Comparison of ENCODE assay signal across 20 cellular contexts in the genomic region with DNA sequence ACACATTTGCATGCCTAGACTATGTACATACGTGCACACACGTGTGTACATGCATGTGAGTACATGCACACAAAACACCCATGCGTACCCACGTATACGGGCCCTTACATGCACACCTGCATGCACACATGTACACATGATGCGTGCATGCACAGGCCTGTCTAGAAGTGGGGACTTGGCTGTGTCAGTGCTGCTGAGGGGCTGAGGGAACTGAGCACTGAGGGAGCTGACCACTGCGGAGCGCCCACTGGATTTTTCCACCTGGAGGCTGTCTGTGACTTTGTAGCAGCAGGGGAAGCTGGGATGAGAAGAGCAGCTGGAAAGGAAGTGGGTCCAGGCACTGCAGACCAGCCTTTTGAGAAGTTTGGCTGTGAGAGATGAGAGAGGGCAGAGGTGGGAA. TPM values are rescaled to one million over a fixed set of nuclear protein-coding genes. Genes with fewer than 3 reads are reported as not detected.
A peak's percentile ranks its signal among the peaks of the same experiment; 100 is the strongest.
DNase-seq lines count a peak whose midpoint lies in the region; ATAC-seq and TF ChIP-seq lines count a peak whose summit lies in the region.
"Had no signal": no experiment of that assay in that cellular context is flagged by ENCODE, and none has a peak within 500 bp of the region (broad histone marks: within the 10 kb centered on the region; RNA-seq: fewer than 3 reads in every experiment).

No MANE protein-coding gene starts in this region.

- H2BK5ac ChIP-seq in trophoblast cell (ENCODE audit: low read depth, low read length, poor library complexity): no peak overlapping the region

- POLR2A ChIA-PET in activated CD4-positive, alpha-beta T cell treated with anti-CD3 and anti-CD28 coated beads, Interleukin-2, amount 10 ng/mL, durations not matched to agents 7 days and 5 days (lab: Charles Lee): no interaction called here

- H3K9me3 ChIP-seq in left ventricle myocardium inferior (replicated peaks): no peaks in the 10 kb centered on the region
- H3K9me3 ChIP-seq in lower lobe of right lung: no peaks in the 10 kb centered on the region
- peaks cover 4% of the 10 kb centered on the region for H3K9me3 ChIP-seq in trophoblast cell (ENCODE audit: insufficient read depth, low read depth, low read length)

- intact Hi-C loops in Right ventricle myocardium superior (cut with DNase I): no loop called here
- intact Hi-C loops in left ventricle myocardium inferior (cut with micrococcal nuclease): no loop called here
- intact Hi-C loops in lower lobe of right lung (cut with DNase I): no loop called here

- no peak overlapping the region for H2AK5ac ChIP-seq in trophoblast cell (ENCODE audit: low read length)

- H3K36me3 Mint-ChIP-seq in central memory CD8-positive, alpha-beta T cell (ENCODE audit: insufficient read depth): peaks cover 2% of the 10 kb centered on the region
- H3K36me3 Mint-ChIP-seq in activated CD4-positive, alpha-beta T cell treated with anti-CD3 and anti-CD28 coated beads, Interleukin-2, amount 10 ng/mL, durations not matched to agents 7 days and 5 days (ENCODE audit: low read depth): no peaks in the 10 kb centered on the region

- no peaks in the 10 kb centered on the region for H3K79me2 ChIP-seq in trophoblast cell (ENCODE audit: control insufficient read depth, insufficient read depth, low read length, poor library complexity)

- no peak overlapping the region for H3K4me3 Mint-ChIP-seq in central memory CD8-positive, alpha-beta T cell
- no peak overlapping the region for H3K4me3 Mint-ChIP-seq in activated CD4-positive, alpha-beta T cell treated with anti-CD3 and anti-CD28 coated beads, Interleukin-2, amount 10 ng/mL, durations not matched to agents 7 days and 5 days

- no peaks in the 10 kb centered on the region for H3K79me1 ChIP-seq in trophoblast cell (ENCODE audit: low read length)

- H2BK12ac ChIP-seq in trophoblast cell (ENCODE audit: low read length): no peak overlapping the region

- H3K14ac ChIP-seq in trophoblast cell (ENCODE audit: low read length): no peak overlapping the region

- no peak overlapping the region for H3K4me2 ChIP-seq in trophoblast cell (ENCODE audit: low read length)
- H3K4me2 ChIP-seq: PC-9 had no signal

- H3K27ac ChIP-seq in left ventricle myocardium inferior (replicated peaks) (no peak overlapping the region), lower lobe of right lung (no peak overlapping the region), trophoblast cell (ENCODE audit: low read depth, low read length) (no peak overlapping the region)
- H3K27ac ChIP-seq: PC-9, RWPE1 had no signal

- peak; percentile 13 for DNase-seq in Right ventricle myocardium superior
- no peak for DNase-seq in left ventricle myocardium inferior
- DNase-seq in central memory CD8-positive, alpha-beta T cell (ENCODE audit: low spot score in 2 of 2): no peak
- DNase-seq in lower lobe of right lung: peak; percentile 12
- DNase-seq in trophoblast cell: no peak
- no peak for DNase-seq in activated CD4-positive, alpha-beta T cell treated with anti-CD3 and anti-CD28 coated beads, Interleukin-2, amount 10 ng/mL, durations not matched to agents 7 days and 5 days
- no peak for DNase-seq in kidney glomerular epithelial cell (lab: John Stamatoyannopoulos, UW)
- DNase-seq: DMS53, GDM1, MV-4-11, NCI-H1105 treated with DMSO at 0.1 percent for 48 hours, NCI-H2029 treated with DMSO at 0.1 percent for 48 hours, NCI-H226, NCI-H510A treated with DMSO at 0.1 percent for 48 hours, NCI-H748 treated with DMSO at 0.1 percent for 48 hours, PC-9 had no signal

- H3K4me1 Mint-ChIP-seq in central memory CD8-positive, alpha-beta T cell: peaks cover 21% of the 10 kb centered on the region
- no peaks in the 10 kb centered on the region for H3K4me1 Mint-ChIP-seq in activated CD4-positive, alpha-beta T cell treated with anti-CD3 and anti-CD28 coated beads, Interleukin-2, amount 10 ng/mL, durations not matched to agents 7 days and 5 days

- ATAC-seq in Right ventricle myocardium superior (ENCODE audit: poor library complexity) (no peak), lower lobe of right lung (no peak), HG03139 (IDR thresholded peaks at IDR 0.05; ENCODE audit: unreplicated experiment) (no peak)
- ATAC-seq in central memory CD8-positive, alpha-beta T cell (replicated peaks; ENCODE audit: extremely low read depth, poor library complexity, severe bottlenecking): no peak

- CTCF ChIA-PET in activated CD4-positive, alpha-beta T cell treated with anti-CD3 and anti-CD28 coated beads, Interleukin-2, amount 10 ng/mL, durations not matched to agents 7 days and 5 days (lab: Charles Lee): interaction anchor here (0.9 kb wide), 1 partner anchor 131 kb away, joined by 4 read pairs; no protein-coding TSS in a partner anchor

- H3K27ac Mint-ChIP-seq in central memory CD8-positive, alpha-beta T cell (ENCODE audit: low read depth): peak overlapping the region; percentile 81
- H3K27ac Mint-ChIP-seq in activated CD4-positive, alpha-beta T cell treated with anti-CD3 and anti-CD28 coated beads, Interleukin-2, amount 10 ng/mL, durations not matched to agents 7 days and 5 days: no peak overlapping the region

- H3K4ac ChIP-seq in trophoblast cell (ENCODE audit: low read depth, low read length): no peak overlapping the region

- no peak overlapping the region for H2AFZ ChIP-seq in trophoblast cell (ENCODE audit: insufficient read depth, low read length, poor library complexity)
- H2AFZ ChIP-seq: PC-9 had no signal

- no peaks in the 10 kb centered on the region for H3K27me3 ChIP-seq in left ventricle myocardium inferior (ENCODE audit: low read depth)
- no peaks in the 10 kb centered on the region for H3K27me3 ChIP-seq in lower lobe of right lung (ENCODE audit: low read depth)
- H3K27me3 ChIP-seq in trophoblast cell (ENCODE audit: insufficient read depth, low read length): no peaks in the 10 kb centered on the region

- no peak overlapping the region for H3K23ac ChIP-seq in trophoblast cell (ENCODE audit: low read length)

- H3K9me3 Mint-ChIP-seq in central memory CD8-positive, alpha-beta T cell: no peaks in the 10 kb centered on the region
- no peaks in the 10 kb centered on the region for H3K9me3 Mint-ChIP-seq in activated CD4-positive, alpha-beta T cell treated with anti-CD3 and anti-CD28 coated beads, Interleukin-2, amount 10 ng/mL, durations not matched to agents 7 days and 5 days

- H4K12ac ChIP-seq in trophoblast cell (ENCODE audit: low read depth, low read length): no peak overlapping the region

- no CpG with 5 or more reads among the region's 8 CpGs for WGBS in trophoblast cell (ENCODE audit: extremely low coverage, insufficient coverage, insufficient read length)

- no peak overlapping the region for H2BK120ac ChIP-seq in trophoblast cell (ENCODE audit: insufficient read depth, low read length, poor library complexity)

- H3K18ac ChIP-seq in trophoblast cell (ENCODE audit: low read length): no peak overlapping the region

- no peaks in the 10 kb centered on the region for H3K36me3 ChIP-seq in left ventricle myocardium inferior
- H3K36me3 ChIP-seq in lower lobe of right lung: no peaks in the 10 kb centered on the region
- H3K36me3 ChIP-seq in trophoblast cell (ENCODE audit: control insufficient read depth in 1 of 2, insufficient read depth in 2 of 2, low read length in 2 of 2): no peaks in the 10 kb centered on the region

- no peaks in the 10 kb centered on the region for H3K27me3 Mint-ChIP-seq in central memory CD8-positive, alpha-beta T cell
- H3K27me3 Mint-ChIP-seq in activated CD4-positive, alpha-beta T cell treated with anti-CD3 and anti-CD28 coated beads, Interleukin-2, amount 10 ng/mL, durations not matched to agents 7 days and 5 days: no peaks in the 10 kb centered on the region

- TF ChIP-seq CTCF in left ventricle myocardium inferior (IDR thresholded peaks at IDR 0.05; ENCODE audit: borderline replicate concordance) (no peak), lower lobe of right lung (IDR thresholded peaks at IDR 0.05) (no peak)

- H3K4me3 ChIP-seq in left ventricle myocardium inferior (no peak overlapping the region), lower lobe of right lung (no peak overlapping the region), trophoblast cell (ENCODE audit: low read depth, low read length) (peak overlapping the region; percentile 29)
- H3K4me3 ChIP-seq: PC-9 had no signal

- no peak overlapping the region for H3K9ac ChIP-seq in trophoblast cell (ENCODE audit: low read length)

- H4K8ac ChIP-seq in trophoblast cell (ENCODE audit: low read depth, low read length): no peak overlapping the region

- no peak overlapping the region for H4K91ac ChIP-seq in trophoblast cell (ENCODE audit: low read depth, low read length)

- H3K4me1 ChIP-seq in left ventricle myocardium inferior (peaks cover 15% of the 10 kb centered on the region), lower lobe of right lung (no peaks in the 10 kb centered on the region), trophoblast cell (ENCODE audit: control insufficient read depth in 1 of 2, insufficient read depth in 2 of 2, low read length in 2 of 2) (peaks cover 0 to 3% of the 10 kb centered on the region in 2 experiments)

RNA-seq across cellular contexts. Expression of gene PODN, which starts 20.8 kb away (rescaled TPM):
- total RNA-seq in Right ventricle myocardium superior (30.1 TPM), left ventricle myocardium inferior (22.9 TPM), lower lobe of right lung (64.0 TPM)
- 0.14 and 0.17 TPM in 2 replicates for polyA plus RNA-seq in trophoblast cell (2013)
- total RNA-seq in activated CD4-positive, alpha-beta T cell treated with anti-CD3 and anti-CD28 coated beads, Interleukin-2, amount 10 ng/mL, durations not matched to agents 7 days and 5 days: not detected
- total RNA-seq: HT1080, M059J, PC-9 had no signal

RNA-seq across cellular contexts. Expression of gene SLC1A7, which starts 59.6 kb away (rescaled TPM):
- 0.08 TPM for total RNA-seq in Right ventricle myocardium superior
- total RNA-seq in left ventricle myocardium inferior: 0.44 TPM
- total RNA-seq in lower lobe of right lung: 0.68 TPM
- polyA plus RNA-seq in trophoblast cell (2013): 0.03 and 0.04 TPM in 2 replicates
- total RNA-seq in activated CD4-positive, alpha-beta T cell treated with anti-CD3 and anti-CD28 coated beads, Interleukin-2, amount 10 ng/mL, durations not matched to agents 7 days and 5 days: not detected
- total RNA-seq: HT1080, PC-9 had no signal

Comparison
In these comparisons a context has a peak if more than half of its experiments do, and no peak if none do; other contexts are left out.
1. DNase-seq: peak in Right ventricle myocardium superior (single experiment) and lower lobe of right lung (single experiment); none in left ventricle myocardium inferior (single experiment), central memory CD8-positive, alpha-beta T cell (0 of 2), trophoblast cell (0 of 2), activated CD4-positive, alpha-beta T cell treated with anti-CD3 and anti-CD28 coated beads, Interleukin-2, amount 10 ng/mL, durations not matched to agents 7 days and 5 days (single experiment) and kidney glomerular epithelial cell (single experiment).
2. RNA of gene PODN, which starts 20.8 kb away (total RNA-seq): 64.0 TPM in lower lobe of right lung (single experiment), 30.1 TPM in Right ventricle myocardium superior (single experiment) and 22.9 TPM in left ventricle myocardium inferior (single experiment); not detected in activated CD4-positive, alpha-beta T cell treated with anti-CD3 and anti-CD28 coated beads, Interleukin-2, amount 10 ng/mL, durations not matched to agents 7 days and 5 days; every median in the first group is over 10 times any median in the second.